In the genomic region with DNA sequence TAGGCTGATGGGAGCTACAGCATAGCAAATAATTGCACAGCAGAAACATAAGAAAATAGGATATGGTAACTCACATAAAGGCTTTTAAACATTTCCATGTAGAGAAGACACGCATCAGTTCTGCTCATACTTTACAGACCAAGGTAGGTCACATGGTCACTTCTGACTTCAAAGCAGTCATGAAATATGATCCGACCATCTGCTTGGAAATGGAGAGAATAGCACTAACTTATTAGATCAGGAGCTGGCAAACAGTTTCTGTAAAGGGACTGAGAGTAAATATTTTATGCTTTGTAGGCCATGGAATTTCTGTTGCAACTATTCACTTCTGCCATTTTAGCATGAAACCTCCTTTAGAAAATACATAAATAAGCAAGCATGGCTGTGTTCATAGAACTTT, we compare ENCODE assay signal across 21 cellular contexts.
DNase-seq lines count a peak whose midpoint lies in the region; ATAC-seq, FAIRE-seq and TF ChIP-seq lines count a peak whose summit lies in the region.
"Had no signal": no experiment of that assay in that cellular context is flagged by ENCODE, and none has a peak within 500 bp of the region (broad histone marks: within the 10 kb centered on the region; RNA-seq: fewer than 3 reads in every experiment).

No MANE protein-coding gene starts in this region.

- H3K79me2 ChIP-seq in HepG2 (ENCODE audit: insufficient read depth, low read length): no peaks in the 10 kb centered on the region

- TF ChIP-seq CTCF in HEK293 (tag by site-specific recombination; IDR thresholded peaks at IDR 0.05) (no peak), choroid plexus epithelial cell (conservative IDR thresholded peaks at IDR 0.05; ENCODE audit: low read depth, low read length) (no peak), HepG2 (CRISPR knock-in tag; IDR thresholded peaks at IDR 0.05) (no peak)

- POLR2A ChIA-PET in HEK293 (lab: Yijun Ruan, JAX): no interaction called here
- POLR2A ChIA-PET in HepG2 (lab: Yijun Ruan, JAX): no interaction called here

- no peak overlapping the region for H3K4me3 ChIP-seq in HEK293 (ENCODE audit: low read depth, low read length)
- no peak overlapping the region for H3K4me3 ChIP-seq in choroid plexus epithelial cell (ENCODE audit: low read depth, low read length)
- H3K4me3 ChIP-seq in HepG2 (replicated peaks in 1 of 3; ENCODE audit: insufficient read depth in 1 of 3, low read depth in 2 of 3, low read length in 3 of 3): no peak overlapping the region
- H3K4me3 ChIP-seq: heart right ventricle, mucosa of descending colon, tibial nerve had no signal

- TF ChIP-seq EP300 in HepG2 (IDR thresholded peaks at IDR 0.05; ENCODE audit: low read depth in 2 of 2, low read length in 2 of 2) (no peak), HepG2 (CRISPR knock-in tag; IDR thresholded peaks at IDR 0.05; ENCODE audit: borderline replicate concordance) (no peak)

- H2AFZ ChIP-seq in HepG2 (ENCODE audit: low read length): no peak overlapping the region

- H3K9me3 ChIP-seq in HEK293 (ENCODE audit: control insufficient read depth, insufficient read depth, low read depth, low read length): no peaks in the 10 kb centered on the region
- no peaks in the 10 kb centered on the region for H3K9me3 ChIP-seq in HepG2 (ENCODE audit: low read length)
- H3K9me3 ChIP-seq: heart right ventricle, mucosa of descending colon, tibial nerve had no signal

- WGBS in HepG2 (ENCODE audit: low lambda C conversion rate): 0% methylated on average over 2 of the region's 2 CpGs

- H3K27ac ChIP-seq in HEK293 (ENCODE audit: extremely low read depth, low read depth, low read length): no peak overlapping the region
- no peak overlapping the region for H3K27ac ChIP-seq in HepG2 (ENCODE audit: extremely low read length, insufficient read depth, low read length)
- H3K27ac ChIP-seq: heart right ventricle, tibial nerve had no signal

- FAIRE-seq in HepG2 (lab: Jason Lieb, UNC): no peak
- FAIRE-seq: TTC549 had no signal

- in situ Hi-C loops in HepG2 (cut with HindIII; ENCODE audit: extremely low pct_ligation_motif_present, low pct_unique_long_range_greater_than_20kb): no loop called here

- BruUV-seq in HepG2 (replicated peaks; lab: Mats Ljungman, UMichigan): no TSS peak

- H4K20me1 ChIP-seq in HepG2 (ENCODE audit: insufficient read depth, low read length): no peaks in the 10 kb centered on the region

- H3K4me2 ChIP-seq in HepG2 (ENCODE audit: low read depth, low read length): no peak overlapping the region

- DNase-seq in NCI-H2029 (lab: John Stamatoyannopoulos, UW) (peak; percentile 69), NCI-H524 (lab: John Stamatoyannopoulos, UW) (peak; percentile 64 to 86), choroid plexus epithelial cell (ENCODE audit: low read depth) (peak; percentile 42), HepG2 (ENCODE audit: low spot score) (no peak)
- DNase-seq in stimulated activated naive CD4-positive, alpha-beta T cell (lab: John Stamatoyannopoulos, UW): no peak
- DNase-seq: activated CD4-positive, alpha-beta T cell treated with anti-CD3 and anti-CD28 coated beads for 1 hour; activated CD8-positive, alpha-beta memory T cell treated with anti-CD3 and anti-CD28 coated beads for 24 hours; activated naive CD4-positive, alpha-beta T cell treated with Interleukin-2 at 50 U/mL for 16 hours; activated T-cell treated with anti-CD3 and anti-CD28 coated beads, Interleukin-2, amount 50 U/mL, for 4 hours; amniotic stem cell; CD8-positive, alpha-beta T cell; HCEC 1CT; heart right ventricle; mucosa of descending colon; stimulated activated CD4-positive, alpha-beta T cell treated with anti-CD3 and anti-CD28 coated beads, Interleukin-2, amount 100 ng/mL, for 24 hours; stimulated activated naive CD8-positive, alpha-beta T cell treated with anti-CD3 and anti-CD28 coated beads, Interleukin-15, Interleukin-2, amounts not matched to agents 100 U/mL and 50 U/mL, for 24 hours had no signal

- H3K27me3 ChIP-seq in HepG2 (ENCODE audit: control insufficient read depth in 1 of 2, insufficient read depth in 2 of 2, low read length in 2 of 2): no peaks in the 10 kb centered on the region
- H3K27me3 ChIP-seq: tibial nerve had no signal

- no peaks in the 10 kb centered on the region for H3K36me3 ChIP-seq in HEK293 (ENCODE audit: control insufficient read depth in 2 of 2, insufficient read depth in 1 of 2, low read length in 2 of 2)
- no peaks in the 10 kb centered on the region for H3K36me3 ChIP-seq in HepG2 (replicated peaks in 1 of 2; ENCODE audit: control insufficient read depth in 1 of 2, insufficient read depth in 2 of 2, low read length in 2 of 2)
- H3K36me3 ChIP-seq: heart right ventricle, tibial nerve had no signal

- no peak overlapping the region for H3K9ac ChIP-seq in HepG2 (ENCODE audit: insufficient read depth, low read depth, low read length)

- TF ChIP-seq RAD21 in HepG2 (CRISPR knock-in tag; IDR thresholded peaks at IDR 0.05): no peak

- ATAC-seq in HepG2: no peak
- ATAC-seq in HG03571 (IDR thresholded peaks at IDR 0.05; ENCODE audit: unreplicated experiment): no peak
- ATAC-seq: activated T-cell treated with anti-CD3 and anti-CD28 coated beads, Interleukin-2, amount 50 U/mL, for 4 hours; CD8-positive, alpha-beta T cell; heart right ventricle; mucosa of descending colon; Right ventricle myocardium inferior; stimulated activated naive CD8-positive, alpha-beta T cell treated with anti-CD3 and anti-CD28 coated beads, Interleukin-15, Interleukin-2, amounts not matched to agents 100 U/mL and 50 U/mL, for 24 hours had no signal

- intact Hi-C loops in HepG2 (cut with micrococcal nuclease; ENCODE audit: unreplicated experiment): no loop called here

- TF ChIP-seq POLR2A in HepG2 (IDR thresholded peaks at IDR 0.05; ENCODE audit: insufficient read depth in 1 of 2, low read depth in 2 of 2, low read length in 2 of 2): no peak

- H3K4me1 ChIP-seq in HEK293 (ENCODE audit: control insufficient read depth, insufficient read depth, low read length): no peaks in the 10 kb centered on the region
- no peaks in the 10 kb centered on the region for H3K4me1 ChIP-seq in HepG2 (ENCODE audit: insufficient read depth, low read length)
- H3K4me1 ChIP-seq: heart right ventricle, tibial nerve had no signal

- CTCF ChIA-PET in HEK293 (lab: Yijun Ruan, JAX) (interaction anchor here (0.6 kb wide), 1 partner anchor 788 kb away, joined by 3 read pairs; no protein-coding TSS in a partner anchor), HepG2 (lab: Yijun Ruan, JAX; ENCODE audit: low intra/inter-chr PET ratio, low total read pairs) (no interaction called here)

TF ChIP-seq in HEK293, 187 proteins besides CTCF, POLR2A, EP300 and RAD21:
- TF ChIP-seq ZNF596 (tag by site-specific recombination; IDR thresholded peaks at IDR 0.05): no peak
- TF ChIP-seq TCF7L2 (IDR thresholded peaks at IDR 0.05; ENCODE audit: borderline replicate concordance, low read depth, low read length): peak; percentile 64; the same call in 1 of the 2 replicates

TF ChIP-seq in HepG2, 621 proteins besides CTCF, POLR2A, EP300 and RAD21 (continues in another document):
- no peak for TF ChIP-seq MBD4 (IDR thresholded peaks at IDR 0.05; ENCODE audit: borderline replicate concordance, low read length)
- no peak for TF ChIP-seq ZNF567 (CRISPR knock-in tag; IDR thresholded peaks at IDR 0.05; ENCODE audit: borderline replicate concordance)
- no peak for TF ChIP-seq RNF2 (conservative IDR thresholded peaks at IDR 0.05; ENCODE audit: low read depth)
- no peak for TF ChIP-seq KLF16 (CRISPR knock-in tag; IDR thresholded peaks at IDR 0.05)
- TF ChIP-seq ZNF230 (CRISPR knock-in tag; IDR thresholded peaks at IDR 0.05): no peak
- no peak for TF ChIP-seq ATF7-NPFF (CRISPR knock-in tag; IDR thresholded peaks at IDR 0.05; ENCODE audit: low read depth)
- no peak for TF ChIP-seq WIZ (CRISPR knock-in tag; IDR thresholded peaks at IDR 0.05)
- TF ChIP-seq, protein P1, sequence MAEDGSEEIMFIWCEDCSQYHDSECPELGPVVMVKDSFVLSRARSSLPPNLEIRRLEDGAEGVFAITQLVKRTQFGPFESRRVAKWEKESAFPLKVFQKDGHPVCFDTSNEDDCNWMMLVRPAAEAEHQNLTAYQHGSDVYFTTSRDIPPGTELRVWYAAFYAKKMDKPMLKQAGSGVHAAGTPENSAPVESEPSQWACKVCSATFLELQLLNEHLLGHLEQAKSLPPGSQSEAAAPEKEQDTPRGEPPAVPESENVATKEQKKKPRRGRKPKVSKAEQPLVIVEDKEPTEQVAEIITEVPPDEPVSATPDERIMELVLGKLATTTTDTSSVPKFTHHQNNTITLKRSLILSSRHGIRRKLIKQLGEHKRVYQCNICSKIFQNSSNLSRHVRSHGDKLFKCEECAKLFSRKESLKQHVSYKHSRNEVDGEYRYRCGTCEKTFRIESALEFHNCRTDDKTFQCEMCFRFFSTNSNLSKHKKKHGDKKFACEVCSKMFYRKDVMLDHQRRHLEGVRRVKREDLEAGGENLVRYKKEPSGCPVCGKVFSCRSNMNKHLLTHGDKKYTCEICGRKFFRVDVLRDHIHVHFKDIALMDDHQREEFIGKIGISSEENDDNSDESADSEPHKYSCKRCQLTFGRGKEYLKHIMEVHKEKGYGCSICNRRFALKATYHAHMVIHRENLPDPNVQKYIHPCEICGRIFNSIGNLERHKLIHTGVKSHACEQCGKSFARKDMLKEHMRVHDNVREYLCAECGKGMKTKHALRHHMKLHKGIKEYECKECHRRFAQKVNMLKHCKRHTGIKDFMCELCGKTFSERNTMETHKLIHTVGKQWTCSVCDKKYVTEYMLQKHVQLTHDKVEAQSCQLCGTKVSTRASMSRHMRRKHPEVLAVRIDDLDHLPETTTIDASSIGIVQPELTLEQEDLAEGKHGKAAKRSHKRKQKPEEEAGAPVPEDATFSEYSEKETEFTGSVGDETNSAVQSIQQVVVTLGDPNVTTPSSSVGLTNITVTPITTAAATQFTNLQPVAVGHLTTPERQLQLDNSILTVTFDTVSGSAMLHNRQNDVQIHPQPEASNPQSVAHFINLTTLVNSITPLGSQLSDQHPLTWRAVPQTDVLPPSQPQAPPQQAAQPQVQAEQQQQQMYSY (CRISPR knock-in tag; IDR thresholded peaks at IDR 0.05): no peak
- TF ChIP-seq ZNF160 (CRISPR knock-in tag; IDR thresholded peaks at IDR 0.05): no peak
- no peak for TF ChIP-seq NKX3-1 (CRISPR knock-in tag; IDR thresholded peaks at IDR 0.05)
- TF ChIP-seq ZKSCAN5 (CRISPR knock-in tag; IDR thresholded peaks at IDR 0.05): no peak
- TF ChIP-seq, protein P2, sequence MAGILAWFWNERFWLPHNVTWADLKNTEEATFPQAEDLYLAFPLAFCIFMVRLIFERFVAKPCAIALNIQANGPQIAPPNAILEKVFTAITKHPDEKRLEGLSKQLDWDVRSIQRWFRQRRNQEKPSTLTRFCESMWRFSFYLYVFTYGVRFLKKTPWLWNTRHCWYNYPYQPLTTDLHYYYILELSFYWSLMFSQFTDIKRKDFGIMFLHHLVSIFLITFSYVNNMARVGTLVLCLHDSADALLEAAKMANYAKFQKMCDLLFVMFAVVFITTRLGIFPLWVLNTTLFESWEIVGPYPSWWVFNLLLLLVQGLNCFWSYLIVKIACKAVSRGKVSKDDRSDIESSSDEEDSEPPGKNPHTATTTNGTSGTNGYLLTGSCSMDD (CRISPR knock-in tag; IDR thresholded peaks at IDR 0.05): no peak

Comparison
In these comparisons a context has a peak if more than half of its experiments do, and no peak if none do; other contexts are left out.
1. DNase-seq: peak in NCI-H2029 (single experiment), NCI-H524 (2 of 2) and choroid plexus epithelial cell (single experiment); none in stimulated activated naive CD4-positive, alpha-beta T cell (0 of 6) and HepG2 (single experiment).